Comparison of ENCODE assay signal across 10 cellular contexts in genomic region chrX:129553619-129554288, GRCh38. TPM values are rescaled to one million over a fixed set of nuclear protein-coding genes. Genes with fewer than 3 reads are reported as not detected.
DNase-seq lines count a peak whose midpoint lies in the region; ATAC-seq, FAIRE-seq and TF ChIP-seq lines count a peak whose summit lies in the region.
"Had no signal": no experiment of that assay in that cellular context is flagged by ENCODE, and none has a peak within 500 bp of the region (broad histone marks: within the 10 kb centered on the region; RNA-seq: fewer than 3 reads in every experiment).

No MANE protein-coding gene starts in this region.

- DNase-seq in GM06990 (ENCODE audit: extremely low read depth, insufficient read length) (peak; percentile 32), NAMALWA (ENCODE audit: low spot score) (peak; percentile 61), tibial nerve (ENCODE audit: low spot score in 2 of 2) (no peak), H54 (ENCODE audit: insufficient read length, low spot score) (no peak), COLO668 (lab: John Stamatoyannopoulos, UW; ENCODE audit: unreplicated experiment) (no peak), SW 1271 (lab: John Stamatoyannopoulos, UW) (no peak)
- DNase-seq: stimulated activated CD4-positive, alpha-beta T cell treated with anti-CD3 and anti-CD28 coated beads, Interleukin-2, amount 100 ng/mL, for 24 hours had no signal

- WGBS in tibial nerve, 2 donors, result 76 to 77% methylated on average over 3 of the region's 3 CpGs

- H3K4me3 ChIP-seq in GM06990 (replicated peaks; ENCODE audit: low read depth, low read length) (no peak overlapping the region), tibial nerve (no peak overlapping the region)
- H3K4me3 ChIP-seq: breast epithelium had no signal

- H3K27ac ChIP-seq in tibial nerve, result no peak overlapping the region
- H3K27ac ChIP-seq: breast epithelium had no signal

- no peak for TF ChIP-seq EP300 in tibial nerve (IDR thresholded peaks at IDR 0.05)

- no peaks in the 10 kb centered on the region for H3K4me1 ChIP-seq in tibial nerve
- H3K4me1 ChIP-seq: breast epithelium had no signal

- TF ChIP-seq CTCF in GM06990 (IDR thresholded peaks at IDR 0.05; ENCODE audit: insufficient read depth, low read length, poor library complexity, severe bottlenecking), result no peak
- TF ChIP-seq CTCF in tibial nerve (IDR thresholded peaks at IDR 0.05), result no peak

- H3K9me3 ChIP-seq in tibial nerve, result no peaks in the 10 kb centered on the region
- H3K9me3 ChIP-seq: breast epithelium had no signal

- ATAC-seq in GM19452 (IDR thresholded peaks at IDR 0.05; ENCODE audit: unreplicated experiment) (peak; percentile 96), HG02973 (IDR thresholded peaks at IDR 0.05; ENCODE audit: unreplicated experiment) (peak; percentile 99)

- TF ChIP-seq POLR2A in tibial nerve (IDR thresholded peaks at IDR 0.05), result no peak
- no peak for TF ChIP-seq POLR2A in H54 (IDR thresholded peaks at IDR 0.05; ENCODE audit: low read depth, low read length)

- no peak for FAIRE-seq in H54 (lab: Jason Lieb, UNC)

- no peaks in the 10 kb centered on the region for H3K36me3 ChIP-seq in GM06990 (ENCODE audit: control insufficient read depth, insufficient read depth, low read length)
- H3K36me3 ChIP-seq in tibial nerve, result peaks cover 0 to 6% (median 0%) of the 10 kb centered on the region in 3 donors
- H3K36me3 ChIP-seq: breast epithelium had no signal

- H3K27me3 ChIP-seq in GM06990 (replicated peaks; ENCODE audit: control insufficient read depth, insufficient read depth, low read length) (no peaks in the 10 kb centered on the region; the same call in 1 of the 2 replicates), tibial nerve (peaks cover 0 to 4% of the 10 kb centered on the region in 2 donors)

RNA-seq across cellular contexts. Expression of gene OCRL, which starts 13.7 kb away (rescaled TPM):
- total RNA-seq in tibial nerve, result 10 to 100 TPM; 14.7 to 23.0 (median 22.6) TPM

RNA-seq across cellular contexts. Expression of gene SMARCA1, which starts 30.5 kb away (rescaled TPM):
- 10 to 100 TPM; 35.7 to 42.9 (median 39.1) TPM for total RNA-seq in tibial nerve

Comparison
In these comparisons a context has a peak if more than half of its experiments do, and no peak if none do; other contexts are left out.
1. DNase-seq: peak in GM06990 (single experiment) and NAMALWA (single experiment); none in tibial nerve (0 of 2), H54 (single experiment), COLO668 (single experiment) and SW 1271 (0 of 2).